In genomic region chr1:192238421-192238820, GRCh38 we compare ENCODE assay signal across 17 cellular contexts.
A peak's percentile ranks its signal among the peaks of the same experiment; 100 is the strongest.
DNase-seq lines count a peak whose midpoint lies in the region; ATAC-seq and TF ChIP-seq lines count a peak whose summit lies in the region.
"Had no signal": no experiment of that assay in that cellular context is flagged by ENCODE, and none has a peak within 500 bp of the region (broad histone marks: within the 10 kb centered on the region; RNA-seq: fewer than 3 reads in every experiment).

No MANE protein-coding gene starts in this region.

- H3K36me3 ChIP-seq in Loucy (ENCODE audit: insufficient read depth, low read length) = no peaks in the 10 kb centered on the region
- H3K36me3 ChIP-seq in hepatocyte (replicated peaks; ENCODE audit: insufficient read depth, low read depth) = no peaks in the 10 kb centered on the region
- no peaks in the 10 kb centered on the region for H3K36me3 ChIP-seq in heart left ventricle
- H3K36me3 ChIP-seq: BE2C, HAP-1 had no signal

- H4K20me1 ChIP-seq in Loucy (ENCODE audit: insufficient read depth, low read length, poor library complexity, severe bottlenecking) = no peaks in the 10 kb centered on the region
- no peaks in the 10 kb centered on the region for H4K20me1 ChIP-seq in hepatocyte (ENCODE audit: insufficient read depth, poor library complexity, severe bottlenecking)

- no peaks in the 10 kb centered on the region for H3K27me3 ChIP-seq in Loucy (ENCODE audit: insufficient read depth, low read length, poor library complexity, severe bottlenecking)
- H3K27me3 ChIP-seq in hepatocyte = no peaks in the 10 kb centered on the region
- H3K27me3 ChIP-seq in heart left ventricle = no peaks in the 10 kb centered on the region
- H3K27me3 ChIP-seq: BE2C had no signal

- in situ Hi-C loops in ACHN (cut with HindIII; ENCODE audit: low pct_ligation_motif_present, low pct_unique_long_range_greater_than_20kb, low sequenced_read_pairs) = no loop called here

- TF ChIP-seq CTCF in Loucy (conservative IDR thresholded peaks at IDR 0.05; ENCODE audit: low read length) = 0 out of 2 replicates have a peak, but pooled peaks have one; percentile 13
- TF ChIP-seq CTCF in choroid plexus epithelial cell (conservative IDR thresholded peaks at IDR 0.05; ENCODE audit: low read depth, low read length) = peak; percentile 47
- no peak for TF ChIP-seq CTCF in hepatocyte (IDR thresholded peaks at IDR 0.05; ENCODE audit: poor library complexity)
- no peak for TF ChIP-seq CTCF in heart left ventricle (IDR thresholded peaks at IDR 0.05)

- H3K4me2 ChIP-seq in Loucy (ENCODE audit: low read depth, low read length, poor library complexity, severe bottlenecking) (no peak overlapping the region), hepatocyte (no peak overlapping the region)
- H3K4me2 ChIP-seq: GM23338 had no signal

- H3K9me3 ChIP-seq in Loucy (ENCODE audit: insufficient read depth, low read depth, low read length) = peaks cover 5% of the 10 kb centered on the region
- no peaks in the 10 kb centered on the region for H3K9me3 ChIP-seq in hepatocyte (ENCODE audit: low read depth)
- H3K9me3 ChIP-seq in heart left ventricle = peaks cover 0 to 13% (median 5%) of the 10 kb centered on the region in 12 donors
- H3K9me3 ChIP-seq: BE2C, HAP-1 had no signal

- H3K79me2 ChIP-seq in Loucy (ENCODE audit: insufficient read depth, low read length) = no peaks in the 10 kb centered on the region
- H3K79me2 ChIP-seq in hepatocyte = no peaks in the 10 kb centered on the region

- no peak for ATAC-seq in heart left ventricle
- ATAC-seq: GM23338 had no signal

- 85% methylated on average over 2 of the region's 2 CpGs for WGBS in hepatocyte (ENCODE audit: low lambda C conversion rate, missing lambda C conversion rate)
- 79 to 88% (median 82%) methylated on average over 2 of the region's 2 CpGs for WGBS in heart left ventricle, 4 donors

- H3K27ac ChIP-seq in hepatocyte (no peak overlapping the region), heart left ventricle (no peak overlapping the region)
- H3K27ac ChIP-seq: C4-2B, HL-60 had no signal

- H3F3A ChIP-seq in Loucy (ENCODE audit: low read depth) = no peaks in the 10 kb centered on the region

- H3K9me2 ChIP-seq in Loucy (replicated peaks; ENCODE audit: low read depth, low read length) = no peaks in the 10 kb centered on the region
- no peaks in the 10 kb centered on the region for H3K9me2 ChIP-seq in hepatocyte (replicated peaks; ENCODE audit: insufficient read depth)

- intact Hi-C loops in heart left ventricle (cut with DNase I) = no loop called here

- H2AFZ ChIP-seq in Loucy (ENCODE audit: low read length) = no peak overlapping the region
- H2AFZ ChIP-seq in hepatocyte = no peak overlapping the region
- H2AFZ ChIP-seq: GM23338 had no signal

- H3K9ac ChIP-seq in Loucy (ENCODE audit: low read depth, low read length, poor library complexity, severe bottlenecking) = no peak overlapping the region

- TF ChIP-seq POLR2A in heart left ventricle (IDR thresholded peaks at IDR 0.05) = no peak

- H3K4me1 ChIP-seq in Loucy (ENCODE audit: insufficient read depth, low read length, poor library complexity, severe bottlenecking) = peaks cover 19% of the 10 kb centered on the region
- no peaks in the 10 kb centered on the region for H3K4me1 ChIP-seq in hepatocyte (ENCODE audit: insufficient read depth)
- H3K4me1 ChIP-seq in heart left ventricle = no peaks in the 10 kb centered on the region
- H3K4me1 ChIP-seq: BE2C, HAP-1 had no signal

- H3K4me3 ChIP-seq in Loucy (ENCODE audit: low read length, poor library complexity, severe bottlenecking) (no peak overlapping the region), choroid plexus epithelial cell (ENCODE audit: low read depth, low read length) (no peak overlapping the region), hepatocyte (no peak overlapping the region), heart left ventricle (no peak overlapping the region)
- H3K4me3 ChIP-seq: GM23338, HAP-1 had no signal

- DNase-seq in ACHN (peak; percentile 8), choroid plexus epithelial cell (ENCODE audit: low read depth) (peak; percentile 52), iPS-NIHi7 (ENCODE audit: extremely low spot score) (peak; percentile 8), hepatocyte (ENCODE audit: low spot score) (no peak), heart left ventricle (no peak), HPDE6-E6E7 (ENCODE audit: extremely low spot score) (no peak), nucleus accumbens (lab: John Stamatoyannopoulos, UW) (no peak)
- DNase-seq: BE2C; CD4-positive, alpha-beta memory T cell; DMS153; DMS79 treated with DMSO at 0.1 percent for 48 hours; GDM1 had no signal

Comparison
In these comparisons a context has a peak if more than half of its experiments do, and no peak if none do; other contexts are left out.
1. DNase-seq: peak in ACHN (single experiment), choroid plexus epithelial cell (single experiment) and iPS-NIHi7 (single experiment); none in hepatocyte (single experiment), heart left ventricle (0 of 5), HPDE6-E6E7 (single experiment) and nucleus accumbens (0 of 56).
2. CTCF ChIP-seq: peak in Loucy (single experiment) and choroid plexus epithelial cell (single experiment); none in hepatocyte (single experiment) and heart left ventricle (0 of 12).